35 cellular contexts compared by ENCODE assay signal in genomic region chr5:42120071-42120470, GRCh38.
DNase-seq lines count a peak whose midpoint lies in the region; ATAC-seq, FAIRE-seq and TF ChIP-seq lines count a peak whose summit lies in the region.
"Had no signal": no experiment of that assay in that cellular context is flagged by ENCODE, and none has a peak within 500 bp of the region (broad histone marks: within the 10 kb centered on the region; RNA-seq: fewer than 3 reads in every experiment).

No MANE protein-coding gene starts in this region.

- intact Hi-C loops in HepG2 (cut with micrococcal nuclease; ENCODE audit: unreplicated experiment): no loop called here
- intact Hi-C loops in right lobe of liver (cut with DNase I): no loop called here
- intact Hi-C loops in IMR-90 (cut with micrococcal nuclease): no loop called here
- intact Hi-C loops in K562 (cut with micrococcal nuclease): no loop called here

- BruUV-seq in HepG2 (replicated peaks; lab: Mats Ljungman, UMichigan): no TSS peak
- no TSS peak for BruUV-seq in IMR-90 (replicated peaks; lab: Mats Ljungman, UMichigan)
- no TSS peak for BruUV-seq in K562 (replicated peaks; lab: Mats Ljungman, UMichigan)

- no peaks in the 10 kb centered on the region for H3K36me3 ChIP-seq in HepG2 (replicated peaks in 1 of 2; ENCODE audit: control insufficient read depth in 1 of 2, insufficient read depth in 2 of 2, low read length in 2 of 2)
- no peaks in the 10 kb centered on the region for H3K36me3 ChIP-seq in right lobe of liver
- no peaks in the 10 kb centered on the region for H3K36me3 ChIP-seq in IMR-90 (ENCODE audit: control insufficient read depth, insufficient read depth, low read length)
- H3K36me3 ChIP-seq in K562 (ENCODE audit: control insufficient read depth, insufficient read depth, low read length): no peaks in the 10 kb centered on the region
- H3K36me3 ChIP-seq: BE2C; BLaER1; BLaER1 treated with 17β-estradiol and CSF1 and Interleukin-3, amounts not matched to agents 10 nM and 100 nM had no signal

- H2BK20ac ChIP-seq in IMR-90 (ENCODE audit: low read depth, low read length): no peak overlapping the region

- no peaks in the 10 kb centered on the region for H3K4me1 ChIP-seq in HepG2 (ENCODE audit: insufficient read depth, low read length)
- H3K4me1 ChIP-seq in right lobe of liver: no peaks in the 10 kb centered on the region
- no peaks in the 10 kb centered on the region for H3K4me1 ChIP-seq in IMR-90 (ENCODE audit: control insufficient read depth, insufficient read depth, low read length)
- H3K4me1 ChIP-seq in K562 (replicated peaks in 1 of 2; ENCODE audit: control insufficient read depth in 2 of 2, insufficient read depth in 2 of 2, low read length in 2 of 2): no peaks in the 10 kb centered on the region
- H3K4me1 ChIP-seq: A549; BE2C; BLaER1; BLaER1 treated with 17β-estradiol and CSF1 and Interleukin-3, amounts not matched to agents 10 nM and 100 nM; Caco-2 had no signal

- no peak overlapping the region for H3K18ac ChIP-seq in IMR-90 (ENCODE audit: low read depth, low read length)

- H3K9me1 ChIP-seq in IMR-90 (ENCODE audit: insufficient read depth, low read length) (no peaks in the 10 kb centered on the region), K562 (ENCODE audit: control insufficient read depth, insufficient read depth, low read length) (no peaks in the 10 kb centered on the region)

- H3K9ac ChIP-seq in HepG2 (ENCODE audit: insufficient read depth, low read depth, low read length): no peak overlapping the region
- H3K9ac ChIP-seq in IMR-90 (ENCODE audit: low read depth, low read length): no peak overlapping the region
- no peak overlapping the region for H3K9ac ChIP-seq in K562 (ENCODE audit: insufficient read depth in 1 of 2, low read depth in 2 of 2, low read length in 2 of 2)
- H3K9ac ChIP-seq: BLaER1; BLaER1 treated with 17β-estradiol and CSF1 and Interleukin-3, amounts not matched to agents 10 nM and 100 nM had no signal

- no peak overlapping the region for H3K14ac ChIP-seq in IMR-90 (replicated peaks; ENCODE audit: low read depth, low read length)

- no peaks in the 10 kb centered on the region for H3K79me1 ChIP-seq in IMR-90 (ENCODE audit: low read depth in 1 of 2, low read length in 2 of 2)

- POLR2A ChIA-PET in HepG2 (lab: Yijun Ruan, JAX): no interaction called here
- POLR2A ChIA-PET in IMR-90 (lab: Charles Lee; ENCODE audit: unreplicated experiment): no interaction called here
- POLR2A ChIA-PET in K562 (lab: Yijun Ruan, JAX): no interaction called here

- no peak for FAIRE-seq in HepG2 (lab: Jason Lieb, UNC)
- FAIRE-seq in K562 (lab: Jason Lieb, UNC): no peak
- FAIRE-seq in endometrium (lab: Jason Lieb, UNC): peak; percentile 31
- FAIRE-seq: A204.1, A549, D721Med had no signal

- H2BK120ac ChIP-seq in IMR-90 (ENCODE audit: low read depth, low read length): no peak overlapping the region

- CTCF ChIA-PET in HepG2 (lab: Yijun Ruan, JAX; ENCODE audit: low intra/inter-chr PET ratio, low total read pairs) (no interaction called here), IMR-90 (lab: Yijun Ruan, JAX) (interaction anchor here (0.6 kb wide), 1 partner anchor 205 kb away, joined by 3 read pairs; no protein-coding TSS in a partner anchor), K562 (lab: Yijun Ruan, JAX; ENCODE audit: low intra/inter-chr PET ratio) (no interaction called here)

- H3K56ac ChIP-seq in IMR-90 (ENCODE audit: extremely low read depth, insufficient read depth, low read length): no peak overlapping the region

- TF ChIP-seq POLR2A in HepG2 (IDR thresholded peaks at IDR 0.05; ENCODE audit: insufficient read depth in 1 of 2, low read depth in 2 of 2, low read length in 2 of 2) (no peak), right lobe of liver (IDR thresholded peaks at IDR 0.05) (no peak), IMR-90 (IDR thresholded peaks at IDR 0.05; ENCODE audit: low read depth, low read length) (no peak), K562 (conservative IDR thresholded peaks at IDR 0.05) (no peak)

- H4K20me1 ChIP-seq in HepG2 (ENCODE audit: insufficient read depth, low read length) (no peaks in the 10 kb centered on the region), IMR-90 (ENCODE audit: insufficient read depth, low read length) (no peaks in the 10 kb centered on the region), K562 (replicated peaks; ENCODE audit: control insufficient read depth, insufficient read depth, low read length) (no peaks in the 10 kb centered on the region)
- H4K20me1 ChIP-seq: BLaER1; BLaER1 treated with 17β-estradiol and CSF1 and Interleukin-3, amounts not matched to agents 10 nM and 100 nM had no signal

- no peaks in the 10 kb centered on the region for H3K79me2 ChIP-seq in HepG2 (ENCODE audit: insufficient read depth, low read length)
- H3K79me2 ChIP-seq in K562 (ENCODE audit: control insufficient read depth, insufficient read depth, low read length): no peaks in the 10 kb centered on the region

- H3K23ac ChIP-seq in IMR-90 (ENCODE audit: low read depth, low read length): no peak overlapping the region

- no peak overlapping the region for H2AFZ ChIP-seq in HepG2 (ENCODE audit: low read length)
- H2AFZ ChIP-seq in IMR-90 (replicated peaks; ENCODE audit: low read length, poor library complexity): no peak overlapping the region
- no peak overlapping the region for H2AFZ ChIP-seq in K562 (ENCODE audit: low read depth, low read length)

- H3K27ac ChIP-seq in HepG2 (ENCODE audit: extremely low read length, insufficient read depth, low read length): no peak overlapping the region
- H3K27ac ChIP-seq in right lobe of liver: no peak overlapping the region
- H3K27ac ChIP-seq in IMR-90 (ENCODE audit: insufficient read depth, low read length): no peak overlapping the region
- H3K27ac ChIP-seq in K562 (ENCODE audit: extremely low read depth, low read depth, low read length): no peak overlapping the region
- H3K27ac ChIP-seq: 22Rv1; A549; BLaER1; BLaER1 treated with 17β-estradiol and CSF1 and Interleukin-3, amounts not matched to agents 10 nM and 100 nM; C4-2B had no signal

- no peak overlapping the region for H3K4me3 ChIP-seq in HepG2 (replicated peaks in 1 of 3; ENCODE audit: insufficient read depth in 1 of 3, low read depth in 2 of 3, low read length in 3 of 3)
- H3K4me3 ChIP-seq in right lobe of liver: no peak overlapping the region
- H3K4me3 ChIP-seq in IMR-90 (ENCODE audit: insufficient read depth, low read depth, low read length): no peak overlapping the region
- H3K4me3 ChIP-seq in K562: no peak overlapping the region
- H3K4me3 ChIP-seq: A549; BLaER1; BLaER1 treated with 17β-estradiol and CSF1 and Interleukin-3, amounts not matched to agents 10 nM and 100 nM had no signal

- no peak overlapping the region for H4K8ac ChIP-seq in IMR-90 (ENCODE audit: low read depth in 2 of 2, low read length in 2 of 2)

- no peak for DNase-seq in HepG2 (ENCODE audit: low spot score)
- DNase-seq in right lobe of liver: no peak
- DNase-seq in IMR-90: no peak
- no peak for DNase-seq in K562 (ENCODE audit: extremely low read depth in 1 of 4, low spot score in 3 of 4)
- DNase-seq in CD1c-positive myeloid dendritic cell (ENCODE audit: extremely low spot score): no peak
- no peak for DNase-seq in germinal center (ENCODE audit: low spot score)
- DNase-seq: 8988T; ACHN; AML-193; BE2C; C1 segment of cervical spinal cord; Caco-2; Calu3; CD4-positive, alpha-beta memory T cell; CD4-positive, alpha-beta T cell; CD4-positive, CD25-positive, alpha-beta regulatory T cell; CD8-positive, alpha-beta memory T cell; CD8-positive, alpha-beta T cell; COR-L47; DMS 273 treated with DMSO at 0.1 percent for 48 hours; DMS153; DMS53; DMS79; DMS79 treated with DMSO at 0.1 percent for 48 hours; DND-41; EL had no signal

- no peaks in the 10 kb centered on the region for H3K9me3 ChIP-seq in HepG2 (ENCODE audit: low read length)
- H3K9me3 ChIP-seq in right lobe of liver: no peaks in the 10 kb centered on the region
- H3K9me3 ChIP-seq in IMR-90 (ENCODE audit: control insufficient read depth, insufficient read depth, low read length): no peaks in the 10 kb centered on the region
- H3K9me3 ChIP-seq in K562 (replicated peaks; ENCODE audit: control insufficient read depth, insufficient read depth, low read depth, low read length): no peaks in the 10 kb centered on the region
- H3K9me3 ChIP-seq: A549, BE2C, BLaER1, Caco-2 had no signal

- no peak overlapping the region for H3K4ac ChIP-seq in IMR-90 (ENCODE audit: low read depth, low read length)

- H3K27me3 ChIP-seq in HepG2 (ENCODE audit: control insufficient read depth in 1 of 2, insufficient read depth in 2 of 2, low read length in 2 of 2): no peaks in the 10 kb centered on the region
- H3K27me3 ChIP-seq in right lobe of liver: no peaks in the 10 kb centered on the region
- H3K27me3 ChIP-seq in IMR-90 (ENCODE audit: control insufficient read depth, insufficient read depth, low read length): no peaks in the 10 kb centered on the region
- H3K27me3 ChIP-seq in K562 (ENCODE audit: control insufficient read depth in 2 of 2, insufficient read depth in 2 of 2, low read length in 2 of 2): no peaks in the 10 kb centered on the region
- H3K27me3 ChIP-seq: BE2C; BLaER1; BLaER1 treated with 17β-estradiol and CSF1 and Interleukin-3, amounts not matched to agents 10 nM and 100 nM had no signal

- no peak for TF ChIP-seq RAD21 in HepG2 (CRISPR knock-in tag; IDR thresholded peaks at IDR 0.05)
- no peak for TF ChIP-seq RAD21 in IMR-90 (IDR thresholded peaks at IDR 0.05; ENCODE audit: low read length)
- no peak for TF ChIP-seq RAD21 in K562 (CRISPR knock-in tag; conservative IDR thresholded peaks at IDR 0.05 in 1 of 2, IDR thresholded peaks at IDR 0.05 in 1 of 2)

- in situ Hi-C loops in HepG2 (cut with HindIII; ENCODE audit: extremely low pct_ligation_motif_present, low pct_unique_long_range_greater_than_20kb) (no loop called here), IMR-90 (cut with MboI; ENCODE audit: low sequenced_read_pairs) (no loop called here), K562 (cut with MboI) (no loop called here)

- no peak overlapping the region for H2BK5ac ChIP-seq in IMR-90 (ENCODE audit: low read depth, low read length, poor library complexity, severe bottlenecking)

- no peak overlapping the region for H2AK5ac ChIP-seq in IMR-90 (ENCODE audit: low read depth, low read length)

- no peak for TF ChIP-seq EP300 in HepG2 (IDR thresholded peaks at IDR 0.05; ENCODE audit: low read depth in 2 of 2, low read length in 2 of 2)
- no peak for TF ChIP-seq EP300 in HepG2 (CRISPR knock-in tag; IDR thresholded peaks at IDR 0.05; ENCODE audit: borderline replicate concordance)
- TF ChIP-seq EP300 in K562 (IDR thresholded peaks at IDR 0.05; ENCODE audit: low read length): no peak

- H2BK15ac ChIP-seq in IMR-90 (ENCODE audit: low read depth, low read length): no peak overlapping the region

- dilution Hi-C loops in IMR-90 (cut with HindIII; ENCODE audit: low sequenced_read_pairs, unreplicated experiment): no loop called here

- H3K4me2 ChIP-seq in HepG2 (ENCODE audit: low read depth, low read length): no peak overlapping the region
- H3K4me2 ChIP-seq in IMR-90 (ENCODE audit: low read depth, low read length): no peak overlapping the region
- H3K4me2 ChIP-seq in K562 (ENCODE audit: insufficient read depth, low read length): no peak overlapping the region
- H3K4me2 ChIP-seq: A549; BLaER1; BLaER1 treated with 17β-estradiol and CSF1 and Interleukin-3, amounts not matched to agents 10 nM and 100 nM had no signal

- H4K5ac ChIP-seq in IMR-90 (ENCODE audit: low read depth, low read length): no peak overlapping the region

- H4K91ac ChIP-seq in IMR-90 (ENCODE audit: insufficient read depth, low read depth, low read length): no peak overlapping the region

- no peak for TF ChIP-seq CTCF in HepG2 (CRISPR knock-in tag; IDR thresholded peaks at IDR 0.05)
- no peak for TF ChIP-seq CTCF in right lobe of liver (IDR thresholded peaks at IDR 0.05)
- no peak for TF ChIP-seq CTCF in IMR-90 (conservative IDR thresholded peaks at IDR 0.05; ENCODE audit: low read depth, low read length)
- TF ChIP-seq CTCF in K562 (IDR thresholded peaks at IDR 0.05 in 2 of 3, conservative IDR thresholded peaks at IDR 0.05 in 1 of 3; ENCODE audit: insufficient read depth in 2 of 3, low read depth in 1 of 3, low read length in 3 of 3): no peak

- ATAC-seq in HepG2: no peak
- ATAC-seq in right lobe of liver: no peak
- ATAC-seq in IMR-90 (ENCODE audit: low read depth): no peak
- no peak for ATAC-seq in K562
- no peak for ATAC-seq in HG02852 (IDR thresholded peaks at IDR 0.05; ENCODE audit: unreplicated experiment)
- ATAC-seq: A549; CD8-positive, alpha-beta T cell had no signal

- H2AK9ac ChIP-seq in IMR-90 (replicated peaks; ENCODE audit: low read depth, low read length, poor library complexity): no peak overlapping the region

Comparison
In these comparisons a context has a peak if more than half of its experiments do, and no peak if none do; other contexts are left out.
1. Of the 241 proteins assayed by ChIP-seq in both HepG2 and K562: peak only in HepG2: none; only in K562: none; in both: MAFF and MAFK; in neither: 239.